ENCODE assay signal across 1 cellular context in genomic region chr7:46006723-46007122, GRCh38.
TF ChIP-seq lines count a peak whose summit lies in the region.

No MANE protein-coding gene starts in this region.

TF ChIP-seq in IMR-90, 13 proteins besides CTCF, POLR2A, EP300 and RAD21 (continued from another document):
- no peak for TF ChIP-seq BHLHE40 (IDR thresholded peaks at IDR 0.05; ENCODE audit: low read depth, low read length)
- no peak for TF ChIP-seq SMC3 (IDR thresholded peaks at IDR 0.05; ENCODE audit: low read depth, low read length)
